23 cellular contexts compared by ENCODE assay signal in genomic region chr5:177527595-177527994, GRCh38.
"Had no signal": no experiment of that assay in that cellular context is flagged by ENCODE, and none has a peak within 500 bp of the region (broad histone marks: within the 10 kb centered on the region; RNA-seq: fewer than 3 reads in every experiment).

No MANE protein-coding gene starts in this region.

- H3K4me3 ChIP-seq: MG63 had no signal

- H3K27me3 ChIP-seq: MG63 had no signal

- DNase-seq: IMR-90, Karpas-422, KG1, MG63, NCI-H1092, NCI-H1105 treated with DMSO at 0.1 percent for 48 hours, NCI-H1417 treated with DMSO at 0.1 percent for 48 hours, NCI-H146, NCI-H187, NCI-H2029, NCI-H2081 treated with DMSO at 0.1 percent for 48 hours, NCI-H2171, NCI-H226, NCI-H446, NCI-H510A, NCI-H524 treated with DMSO at 0.1 percent for 48 hours, NCI-H69, NCI-H774, PC-3, Right ventricle myocardium superior, SK-N-SH had no signal

- H3K9me3 ChIP-seq: MG63, SK-N-SH had no signal

- ATAC-seq: HepG2, Panc1, PC-3 had no signal
